ENCODE assay signal across 24 cellular contexts in genomic region chr1:66927528-66927927, GRCh38. TPM values are rescaled to one million over a fixed set of nuclear protein-coding genes. Genes with fewer than 3 reads are reported as not detected.
DNase-seq lines count a peak whose midpoint lies in the region; ATAC-seq, FAIRE-seq and TF ChIP-seq lines count a peak whose summit lies in the region.
"Had no signal": no experiment of that assay in that cellular context is flagged by ENCODE, and none has a peak within 500 bp of the region (broad histone marks: within the 10 kb centered on the region; RNA-seq: fewer than 3 reads in every experiment).

No MANE protein-coding gene starts in this region.

- H3K4me1 ChIP-seq in SK-N-SH (ENCODE audit: control insufficient read depth in 1 of 2, insufficient read depth in 2 of 2, low read depth in 1 of 2, low read length in 1 of 2): peaks cover 12 to 23% of the 10 kb centered on the region in 2 experiments; a peak in 3 of 4 replicates

- H3K9me3 ChIP-seq in SK-N-SH (no peaks in the 10 kb centered on the region), neural cell (ENCODE audit: low read length) (no peaks in the 10 kb centered on the region)
- H3K9me3 ChIP-seq: heart right ventricle, ovary, Peyer's patch, stomach, transverse colon had no signal

- H3K9me2 ChIP-seq in SK-N-SH: no peaks in the 10 kb centered on the region
- no peaks in the 10 kb centered on the region for H3K9me2 ChIP-seq in neural cell (ENCODE audit: insufficient read depth, low read length)

- H3K4me2 ChIP-seq in SK-N-SH: no peak overlapping the region
- peak overlapping the region; percentile 63 for H3K4me2 ChIP-seq in neural cell (ENCODE audit: low read length)

- intact Hi-C loops in posterior cingulate gyrus (cut with DNase I): no loop called here

- POLR2A ChIA-PET in SK-N-SH (lab: Yijun Ruan, JAX): no interaction called here

- TF ChIP-seq EP300 in SK-N-SH (IDR thresholded peaks at IDR 0.05; ENCODE audit: borderline replicate concordance in 1 of 2, low read depth in 1 of 2, low read length in 1 of 2): no peak
- TF ChIP-seq EP300 in neural cell (conservative IDR thresholded peaks at IDR 0.05; ENCODE audit: poor library complexity, severe bottlenecking): no peak

- H4K20me1 ChIP-seq in SK-N-SH (ENCODE audit: insufficient read depth): peaks cover 8% of the 10 kb centered on the region
- no peaks in the 10 kb centered on the region for H4K20me1 ChIP-seq in neural cell (ENCODE audit: insufficient read depth)

- H3K4me3 ChIP-seq in SK-N-SH (ENCODE audit: low read depth in 2 of 2, low read length in 1 of 2): no peak overlapping the region; a peak in 1 of 4 replicates
- H3K4me3 ChIP-seq in neural cell (ENCODE audit: low read length): peak overlapping the region; percentile 75
- H3K4me3 ChIP-seq: heart right ventricle, ovary, Peyer's patch, stomach, transverse colon had no signal

- H3K79me2 ChIP-seq in SK-N-SH (ENCODE audit: insufficient read depth) (peaks cover 82% of the 10 kb centered on the region), neural cell (replicated peaks; ENCODE audit: insufficient read depth, low read length) (peaks cover 43% of the 10 kb centered on the region)

- H3K36me3 ChIP-seq in SK-N-SH (replicated peaks in 1 of 2; ENCODE audit: control insufficient read depth in 1 of 2, insufficient read depth in 2 of 2, low read length in 1 of 2) (peaks cover 16 to 24% of the 10 kb centered on the region in 2 experiments), neural cell (ENCODE audit: insufficient read depth, low read length) (no peaks in the 10 kb centered on the region)
- H3K36me3 ChIP-seq: ovary, Peyer's patch, stomach, transverse colon had no signal

- no peak for TF ChIP-seq RAD21 in SK-N-SH (IDR thresholded peaks at IDR 0.05; ENCODE audit: low read length)
- TF ChIP-seq RAD21 in neural cell (conservative IDR thresholded peaks at IDR 0.05): no peak

- peak overlapping the region; percentile 94; the same call in 1 of the 2 replicates for H3K9ac ChIP-seq in SK-N-SH
- no peak overlapping the region for H3K9ac ChIP-seq in neural cell (ENCODE audit: low read length)

- no peak for TF ChIP-seq CTCF in SK-N-SH (IDR thresholded peaks at IDR 0.05)
- no peak for TF ChIP-seq CTCF in VCaP (conservative IDR thresholded peaks at IDR 0.05)
- no peak for TF ChIP-seq CTCF in neural cell (IDR thresholded peaks at IDR 0.05; ENCODE audit: poor library complexity, severe bottlenecking)

- no peak for FAIRE-seq in frontal cortex (lab: Jason Lieb, UNC)
- FAIRE-seq: A204.1 had no signal

- CTCF ChIA-PET in SK-N-SH (lab: Yijun Ruan, JAX): interaction anchor here (0.7 to 1.6 kb wide), 2 partner anchors 162 to 222 kb away, joined by 3 read pairs; no protein-coding TSS in a partner anchor

- H3K27me3 ChIP-seq in SK-N-SH (ENCODE audit: insufficient read depth) (no peaks in the 10 kb centered on the region), neural cell (ENCODE audit: insufficient read depth, low read depth, low read length) (no peaks in the 10 kb centered on the region)
- H3K27me3 ChIP-seq: heart right ventricle, Peyer's patch, stomach, transverse colon had no signal

- H2AFZ ChIP-seq in SK-N-SH (ENCODE audit: low read depth) (no peak overlapping the region), neural cell (ENCODE audit: low read depth, low read length) (no peak overlapping the region)

- H3K27ac ChIP-seq in SK-N-SH (ENCODE audit: low read depth in 2 of 2, low read length in 1 of 2) (peak overlapping the region in 1 of 2 experiments; percentile 1; a peak in 1 of 4 replicates), VCaP (peak overlapping the region; percentile 87), neural cell (ENCODE audit: low read length) (no peak overlapping the region)
- H3K27ac ChIP-seq: ovary, Peyer's patch had no signal

- no peak for ATAC-seq in SK-N-SH treated with all-trans-retinoic acid at 6 μM for 48 hours
- ATAC-seq: heart right ventricle; left lobe of liver; naive thymus-derived CD4-positive, alpha-beta T cell; right cardiac atrium had no signal

- H3F3A ChIP-seq in SK-N-SH (replicated peaks; ENCODE audit: insufficient read depth) (peaks cover 25% of the 10 kb centered on the region), neural cell (ENCODE audit: insufficient read depth, low read length, poor library complexity, severe bottlenecking) (no peaks in the 10 kb centered on the region)

- DNase-seq in SK-N-SH (no peak), M059J (ENCODE audit: low read depth) (peak; percentile 42), posterior cingulate gyrus (no peak), frontal cortex (ENCODE audit: low spot score in 2 of 2) (no peak)
- no peak for DNase-seq in NK-92 treated with Interleukin-12 subunit alpha and Interleukin-12 subunit beta, amount 100 ng/mL, for 24 hours (lab: John Stamatoyannopoulos, UW)
- DNase-seq: activated CD4-positive, alpha-beta memory T cell treated with anti-CD3 and anti-CD28 coated beads for 36 hours; activated gamma-delta T cell treated with Interleukin-2 at 50 U/mL for 16 hours; amygdala; COR-L47; heart right ventricle; naive thymus-derived CD4-positive, alpha-beta T cell; NCI-H187 treated with DMSO at 0.1 percent for 48 hours; NCI-H2227 treated with DMSO at 0.1 percent for 48 hours; NCI-H82; ovary; Peyer's patch; right cardiac atrium; stomach; transverse colon had no signal

TF ChIP-seq in SK-N-SH, 30 proteins besides CTCF, POLR2A, EP300 and RAD21:
- TF ChIP-seq JUND (IDR thresholded peaks at IDR 0.05) (peak; percentile 6; the same call in 1 of the 2 replicates), MXI1 (IDR thresholded peaks at IDR 0.05; ENCODE audit: low read depth, low read length) (no peak)

TF ChIP-seq in SK-N-SH treated with all-trans-retinoic acid at 6 μM for 48 hours, 23 proteins besides CTCF, POLR2A, EP300 and RAD21:
- TF ChIP-seq BACH2 (CRISPR knock-in tag; IDR thresholded peaks at IDR 0.05; ENCODE audit: borderline replicate concordance) (no peak), OSR1 (CRISPR knock-in tag; IDR thresholded peaks at IDR 0.05) (no peak), PATZ1 (CRISPR knock-in tag; IDR thresholded peaks at IDR 0.05; ENCODE audit: borderline replicate concordance) (no peak), SNAI2 (CRISPR knock-in tag; IDR thresholded peaks at IDR 0.05) (no peak), ZNF565 (CRISPR knock-in tag; conservative IDR thresholded peaks at IDR 0.05; ENCODE audit: low read depth) (no peak), ARNTL (CRISPR knock-in tag; IDR thresholded peaks at IDR 0.05; ENCODE audit: borderline replicate concordance, low read depth) (no peak), PPARA (CRISPR knock-in tag; IDR thresholded peaks at IDR 0.05; ENCODE audit: borderline replicate concordance) (no peak)

TF ChIP-seq in neural cell, 6 proteins besides CTCF, POLR2A, EP300 and RAD21:
- TF ChIP-seq POLR2AphosphoS5 (IDR thresholded peaks at IDR 0.05) (no peak), TAF1 (IDR thresholded peaks at IDR 0.05; ENCODE audit: low read depth) (no peak), MXI1 (conservative IDR thresholded peaks at IDR 0.05; ENCODE audit: poor library complexity, severe bottlenecking) (no peak), SMC3 (conservative IDR thresholded peaks at IDR 0.05; ENCODE audit: poor library complexity) (no peak), EZH2 (IDR thresholded peaks at IDR 0.05; ENCODE audit: borderline replicate concordance, insufficient read depth, low read length, poor library complexity, severe bottlenecking) (no peak), REST (IDR thresholded peaks at IDR 0.05; ENCODE audit: borderline replicate concordance) (no peak)

RNA-seq across cellular contexts. Expression of gene MIER1, which starts 2.7 kb away (rescaled TPM):
- polyA plus RNA-seq in SK-N-SH (2012; rRNA removed): 4.4 and 5.5 TPM in 2 replicates
- polyA plus RNA-seq in SK-N-SH (2012; cell fraction: cytosol; rRNA removed): 6.7 and 8.4 TPM in 2 replicates
- 2.4 and 5.8 TPM in 2 replicates for polyA plus RNA-seq in SK-N-SH (2012; cell fraction: nucleus; rRNA removed)
- total RNA-seq in M059J (2014; rRNA removed; shearing (Covaris generic)): 20.2 and 26.3 TPM in 2 replicates
- 13.1 and 16.1 TPM in 2 replicates for polyA plus RNA-seq in neural cell
- polyA minus RNA-seq in neural cell: 34.8 and 44.9 TPM in 2 replicates
- total RNA-seq in frontal cortex: 37.1 TPM

RNA-seq across cellular contexts. Expression of gene DNAI4, which starts 2.9 kb away (rescaled TPM):
- polyA plus RNA-seq in SK-N-SH (2012; rRNA removed) (1.3 and 1.9 TPM in 2 replicates), neural cell (4.5 and 8.4 TPM in 2 replicates)
- polyA plus RNA-seq in SK-N-SH (2012; cell fraction: cytosol; rRNA removed): 2.1 and 2.9 TPM in 2 replicates
- 1.0 and 2.8 TPM in 2 replicates for polyA plus RNA-seq in SK-N-SH (2012; cell fraction: nucleus; rRNA removed)
- total RNA-seq in M059J (2014; rRNA removed; shearing (Covaris generic)): 4.3 and 5.9 TPM in 2 replicates
- 19.5 and 23.0 TPM in 2 replicates for polyA minus RNA-seq in neural cell
- total RNA-seq in frontal cortex: 42.4 TPM
